In genomic region chr11:115193931-115194797, GRCh38 we compare ENCODE assay signal across 11 cellular contexts.
DNase-seq lines count a peak whose midpoint lies in the region; ATAC-seq and FAIRE-seq lines count a peak whose summit lies in the region.
"Had no signal": no experiment of that assay in that cellular context is flagged by ENCODE, and none has a peak within 500 bp of the region (broad histone marks: within the 10 kb centered on the region; RNA-seq: fewer than 3 reads in every experiment).

No MANE protein-coding gene starts in this region.

- no peaks in the 10 kb centered on the region for H3K36me3 Mint-ChIP-seq in effector memory CD8-positive, alpha-beta T cell (ENCODE audit: insufficient read depth)
- H3K36me3 Mint-ChIP-seq: immature natural killer cell had no signal

- no peaks in the 10 kb centered on the region for H3K27me3 Mint-ChIP-seq in effector memory CD8-positive, alpha-beta T cell

- no peaks in the 10 kb centered on the region for H3K27me3 ChIP-seq in small intestine (ENCODE audit: control insufficient read depth in 2 of 2, insufficient read depth in 2 of 2, low read length in 2 of 2)
- H3K27me3 ChIP-seq: uterus had no signal

- H3K9me3 ChIP-seq in small intestine (ENCODE audit: control insufficient read depth, low read depth) = no peaks in the 10 kb centered on the region
- H3K9me3 ChIP-seq: uterus had no signal

- FAIRE-seq in GM18507 (lab: Jason Lieb, UNC) (peak; percentile 74), small intestine (lab: Jason Lieb, UNC) (no peak)

- no peaks in the 10 kb centered on the region for H3K4me1 ChIP-seq in small intestine (ENCODE audit: control insufficient read depth in 2 of 2, insufficient read depth in 1 of 2, low read depth in 1 of 2, low read length in 1 of 2)
- H3K4me1 ChIP-seq: uterus had no signal

- H3K27ac Mint-ChIP-seq in effector memory CD8-positive, alpha-beta T cell = peak overlapping the region; percentile 78 to 98

- peak overlapping the region in 1 of 2 donors; percentile 67 for H3K27ac ChIP-seq in small intestine (ENCODE audit: low read depth in 1 of 2, low read length in 1 of 2)
- H3K27ac ChIP-seq: uterus had no signal

- peaks cover 6 to 14% of the 10 kb centered on the region in 2 donors for H3K4me1 Mint-ChIP-seq in effector memory CD8-positive, alpha-beta T cell (ENCODE audit: low read depth in 2 of 2)
- H3K4me1 Mint-ChIP-seq: immature natural killer cell had no signal

- peak overlapping the region; percentile 67 to 87 for H3K4me3 Mint-ChIP-seq in effector memory CD8-positive, alpha-beta T cell

- DNase-seq in GM18507 (ENCODE audit: extremely low spot score, insufficient read length, low read depth) (peak; percentile 5), NCI-H226 (no peak), small intestine (no peak), NCI-H748 treated with DMSO at 0.1 percent for 48 hours (lab: John Stamatoyannopoulos, UW) (no peak), DMS 273 (lab: John Stamatoyannopoulos, UW; ENCODE audit: unreplicated experiment) (no peak)
- no peak for DNase-seq in effector memory CD8-positive, alpha-beta T cell
- DNase-seq: Karpas-422, uterus had no signal

- WGBS in small intestine, 3 donors = 66 to 83% (median 69%) methylated on average over 14 of the region's 14 CpGs

- H3K9me3 Mint-ChIP-seq in effector memory CD8-positive, alpha-beta T cell = no peaks in the 10 kb centered on the region

- no peaks in the 10 kb centered on the region for H3K36me3 ChIP-seq in small intestine (ENCODE audit: control insufficient read depth in 2 of 2, insufficient read depth in 2 of 2, low read length in 2 of 2)
- H3K36me3 ChIP-seq: uterus had no signal

- ATAC-seq in GM19467 (IDR thresholded peaks at IDR 0.05; ENCODE audit: unreplicated experiment) (peak; percentile 89), HG03439 (IDR thresholded peaks at IDR 0.05; ENCODE audit: unreplicated experiment) (peak; percentile 89)
- peak; percentile 86 for ATAC-seq in effector memory CD8-positive, alpha-beta T cell (replicated peaks)

- H3K4me3 ChIP-seq in small intestine (ENCODE audit: low read depth in 1 of 2, low read length in 2 of 2) = no peak overlapping the region
- H3K4me3 ChIP-seq: uterus had no signal
